Comparison of ENCODE assay signal across 8 cellular contexts in the genomic region with DNA sequence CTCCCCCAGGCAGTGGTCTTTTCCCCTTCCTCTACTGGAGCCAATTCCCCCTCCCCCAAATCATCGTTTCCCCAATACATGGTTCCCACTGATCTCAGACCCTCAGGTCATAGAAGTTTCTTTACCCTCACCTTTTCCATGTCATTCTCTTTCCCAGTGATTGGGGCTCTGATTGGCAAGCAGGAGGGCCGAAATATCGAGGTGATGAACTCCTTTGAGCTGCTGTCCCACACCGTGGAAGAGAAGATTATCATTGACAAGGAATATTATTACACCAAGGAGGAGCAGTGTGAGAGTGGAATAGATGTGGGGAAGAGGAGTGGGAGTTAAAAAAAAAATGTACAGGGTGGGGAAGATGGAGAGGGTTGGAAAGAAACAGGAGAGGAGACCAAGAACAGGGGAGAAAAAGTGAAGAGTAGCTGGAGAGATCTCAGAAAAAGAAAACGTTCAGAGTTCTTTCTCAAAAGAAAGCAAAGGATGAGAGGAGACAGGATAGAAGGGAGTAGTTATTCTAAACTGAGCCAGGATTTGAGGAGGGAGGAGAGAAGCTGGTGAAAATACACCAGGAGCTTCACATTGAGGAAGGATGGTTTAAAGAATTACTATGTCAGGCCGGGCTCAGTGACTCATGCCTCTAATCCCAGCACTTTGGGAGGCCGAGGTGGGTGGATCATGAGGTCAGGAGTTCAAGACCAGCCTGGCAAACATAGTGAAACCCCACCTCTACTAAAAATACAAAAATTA. TPM values are rescaled to one million over a fixed set of nuclear protein-coding genes. Genes with fewer than 3 reads are reported as not detected.
A peak's percentile ranks its signal among the peaks of the same experiment; 100 is the strongest.
DNase-seq lines count a peak whose midpoint lies in the region; ATAC-seq and TF ChIP-seq lines count a peak whose summit lies in the region.

No MANE protein-coding gene starts in this region.

- H3K27ac ChIP-seq in C4-2B (peak overlapping the region; percentile 84), dorsolateral prefrontal cortex (peak overlapping the region in 49 of 59 donors; percentile 68 to 98 (median 92))

- peak overlapping the region; percentile 58 to 98 (median 91) for H3K4me3 ChIP-seq in dorsolateral prefrontal cortex

- peak overlapping the region; percentile 94 for H3K4me3 Mint-ChIP-seq in nephron progenitor cell

- H3K27ac Mint-ChIP-seq in nephron progenitor cell, result peak overlapping the region; percentile 70

- peaks cover 8% of the 10 kb centered on the region for H3K27me3 Mint-ChIP-seq in nephron progenitor cell (ENCODE audit: low read depth, poor library complexity)

- no peaks in the 10 kb centered on the region for H3K27me3 ChIP-seq in dorsolateral prefrontal cortex

- no peak for TF ChIP-seq CTCF in C4-2B (conservative IDR thresholded peaks at IDR 0.05)
- no peak for TF ChIP-seq CTCF in dorsolateral prefrontal cortex (IDR thresholded peaks at IDR 0.05 in 54 of 56, conservative IDR thresholded peaks at IDR 0.05 in 2 of 56; ENCODE audit: low read depth in 1 of 56, partially characterized antibody in 56 of 56)
- no peak for TF ChIP-seq CTCF in nephron progenitor cell (IDR thresholded peaks at IDR 0.05)

- peaks cover 49% of the 10 kb centered on the region for H3K36me3 Mint-ChIP-seq in nephron progenitor cell (ENCODE audit: low read depth)

- no peaks in the 10 kb centered on the region for H3K9me3 Mint-ChIP-seq in nephron progenitor cell

- peak; percentile 44 for DNase-seq in MV-4-11 (lab: John Stamatoyannopoulos, UW)
- DNase-seq in dorsolateral prefrontal cortex, result no peak
- no peak for DNase-seq in nephron progenitor cell
- DNase-seq in superior temporal gyrus (ENCODE audit: extremely low spot score), result no peak
- no peak for DNase-seq in SHP77 (lab: John Stamatoyannopoulos, UW)
- DNase-seq in stimulated activated CD4-positive, alpha-beta T cell treated with anti-CD3 and anti-CD28 coated beads, Interleukin-4, amount 100 ng/mL, for 1 hour, result no peak

- H3K4me1 Mint-ChIP-seq in nephron progenitor cell, result peaks cover 41% of the 10 kb centered on the region

- ATAC-seq in GM19351 (IDR thresholded peaks at IDR 0.05; ENCODE audit: unreplicated experiment), result no peak

- intact Hi-C loops in dorsolateral prefrontal cortex (cut with DNase I), result loop anchor here in 1 of 2 donors (10.0 kb wide), 1 partner anchor 95 kb away; no protein-coding TSS in a partner anchor

RNA-seq across cellular contexts. Expression of a gene that starts 0.9 kb away (rescaled TPM):
- total RNA-seq in dorsolateral prefrontal cortex, result 100 to 1,000 TPM in 100 of 120 experiments, 10 to 100 TPM in 20; 82.0 to 137 (median 116) TPM

RNA-seq across cellular contexts. Expression of a gene that starts 8.1 kb away (rescaled TPM):
- 10 to 100 TPM; 17.5 to 42.7 (median 26.8) TPM for total RNA-seq in dorsolateral prefrontal cortex

RNA-seq across cellular contexts. Expression of a gene that starts 11.6 kb away (rescaled TPM):
- total RNA-seq in dorsolateral prefrontal cortex, result 10 to 100 TPM; 19.4 to 81.4 (median 38.0) TPM

RNA-seq across cellular contexts. Expression of a gene that starts 11.8 kb away (rescaled TPM):
- 10 to 100 TPM; 11.3 to 28.4 (median 19.5) TPM for total RNA-seq in dorsolateral prefrontal cortex

RNA-seq across cellular contexts. Expression of a gene that starts 29.5 kb away (rescaled TPM):
- 10 to 100 TPM; 46.6 to 98.0 (median 72.6) TPM for total RNA-seq in dorsolateral prefrontal cortex
